ENCODE assay signal across 18 cellular contexts in the genomic region with DNA sequence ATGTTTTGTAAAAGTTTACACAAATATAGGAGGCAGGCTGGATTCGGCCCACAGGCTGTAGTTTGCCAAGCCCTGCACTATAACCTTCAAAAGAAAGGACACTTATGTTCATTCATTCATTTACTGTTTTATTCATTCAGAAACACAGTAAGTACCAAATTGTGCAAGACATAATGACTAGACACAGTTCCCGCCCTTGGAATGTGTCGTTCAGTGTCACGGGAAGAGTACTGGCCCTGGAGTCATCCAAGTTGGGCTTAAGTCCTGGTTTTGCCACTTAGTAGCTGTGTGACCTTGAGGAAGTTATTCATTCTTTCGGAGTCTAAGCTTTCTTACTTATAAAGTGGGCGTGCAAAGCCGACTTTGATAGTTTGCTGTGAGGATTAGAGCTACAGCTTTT. TPM values are rescaled to one million over a fixed set of nuclear protein-coding genes. Genes with fewer than 3 reads are reported as not detected.
DNase-seq lines count a peak whose midpoint lies in the region; ATAC-seq and TF ChIP-seq lines count a peak whose summit lies in the region.
"Had no signal": no experiment of that assay in that cellular context is flagged by ENCODE, and none has a peak within 500 bp of the region (broad histone marks: within the 10 kb centered on the region; RNA-seq: fewer than 3 reads in every experiment).

No MANE protein-coding gene starts in this region.

- H3K9me3 ChIP-seq in adipocyte (ENCODE audit: control insufficient read depth, low read length), result no peaks in the 10 kb centered on the region
- H3K9me3 ChIP-seq in lower lobe of right lung, result no peaks in the 10 kb centered on the region
- H3K9me3 ChIP-seq: BE2C, SK-N-SH had no signal

- H3K4me3 ChIP-seq in adipocyte (ENCODE audit: low read length) (peak overlapping the region; percentile 40), lower lobe of right lung (no peak overlapping the region)

- DNase-seq in GM04504 (ENCODE audit: low read depth) (peak; percentile 18), adipocyte (ENCODE audit: low read depth) (peak; percentile 44), lower lobe of right lung (no peak), GM10248 (ENCODE audit: extremely low spot score) (no peak), kidney tubule cell (ENCODE audit: low spot score) (no peak), epidermal melanocyte (ENCODE audit: insufficient read length, low spot score) (no peak)
- no peak for DNase-seq in stimulated activated effector memory CD8-positive, alpha-beta T cell treated with anti-CD3 and anti-CD28 coated beads, Interleukin-12 subunit alpha, Interleukin-12 subunit beta, amount 100 ng/mL, for 72 hours (ENCODE audit: low spot score in 2 of 2)
- DNase-seq: activated CD4-positive, alpha-beta T cell treated with anti-CD3 and anti-CD28 coated beads for 4 hours; activated naive CD8-positive, alpha-beta T cell treated with anti-CD3 and anti-CD28 coated beads, Interleukin-2, amount 10 ng/mL, durations not matched to agents 7 days and 5 days; BE2C; effector CD8-positive, alpha-beta T cell; GDM1; H9; left cardiac atrium; NCI-H82; SK-N-SH; stimulated activated CD4-positive, alpha-beta T cell treated with anti-CD3 and anti-CD28 coated beads, Interleukin-2, amount 100 ng/mL, for 48 hours had no signal

- TF ChIP-seq CTCF in lower lobe of right lung (IDR thresholded peaks at IDR 0.05), result no peak
- no peak for TF ChIP-seq CTCF in GM10248 (IDR thresholded peaks at IDR 0.05; ENCODE audit: control extremely low read depth, extremely low read depth, low read depth, missing control alignments)

- H3K9me3 Mint-ChIP-seq in stimulated activated effector memory CD8-positive, alpha-beta T cell treated with anti-CD3 and anti-CD28 coated beads, Interleukin-12 subunit alpha, Interleukin-12 subunit beta, amount 100 ng/mL, for 72 hours, result no peaks in the 10 kb centered on the region
- H3K9me3 Mint-ChIP-seq: activated naive CD8-positive, alpha-beta T cell treated with anti-CD3 and anti-CD28 coated beads, Interleukin-2, amount 10 ng/mL, durations not matched to agents 7 days and 5 days; H9 had no signal

- H3K4me1 ChIP-seq in adipocyte (ENCODE audit: control insufficient read depth, insufficient read depth, low read length) (peaks cover 34% of the 10 kb centered on the region), lower lobe of right lung (peaks cover 17% of the 10 kb centered on the region)

- ATAC-seq in lower lobe of right lung (peak; percentile 40 to 70), GM21360 (IDR thresholded peaks at IDR 0.05; ENCODE audit: unreplicated experiment) (no peak)
- ATAC-seq in stimulated activated effector memory CD8-positive, alpha-beta T cell treated with anti-CD3 and anti-CD28 coated beads, Interleukin-12 subunit alpha, Interleukin-12 subunit beta, amount 100 ng/mL, for 72 hours, result no peak

- H3K27me3 ChIP-seq in adipocyte (replicated peaks; ENCODE audit: control insufficient read depth, insufficient read depth, low read length) (no peaks in the 10 kb centered on the region), lower lobe of right lung (ENCODE audit: low read depth) (no peaks in the 10 kb centered on the region)
- H3K27me3 ChIP-seq: BE2C had no signal

- H3K36me3 Mint-ChIP-seq in stimulated activated effector memory CD8-positive, alpha-beta T cell treated with anti-CD3 and anti-CD28 coated beads, Interleukin-12 subunit alpha, Interleukin-12 subunit beta, amount 100 ng/mL, for 72 hours, result no peaks in the 10 kb centered on the region

- peak overlapping the region; percentile 44 for H3K4me3 Mint-ChIP-seq in stimulated activated effector memory CD8-positive, alpha-beta T cell treated with anti-CD3 and anti-CD28 coated beads, Interleukin-12 subunit alpha, Interleukin-12 subunit beta, amount 100 ng/mL, for 72 hours
- H3K4me3 Mint-ChIP-seq: activated naive CD8-positive, alpha-beta T cell treated with anti-CD3 and anti-CD28 coated beads, Interleukin-2, amount 10 ng/mL, durations not matched to agents 7 days and 5 days; H9 had no signal

- POLR2A ChIA-PET in GM10248 (lab: Yijun Ruan, JAX), result no interaction called here

- intact Hi-C loops in lower lobe of right lung (cut with DNase I), result no loop called here

- CTCF ChIA-PET in GM10248 (lab: Yijun Ruan, JAX), result interaction anchor here (1.3 to 1.4 kb wide), 2 partner anchors 39 to 44 kb away, joined by 3 to 5 read pairs; no protein-coding TSS in a partner anchor

- H3K27ac ChIP-seq in lower lobe of right lung, result no peak overlapping the region

- H3K9ac ChIP-seq in adipocyte (ENCODE audit: low read length), result no peak overlapping the region
- H3K9ac ChIP-seq: SK-N-SH had no signal

- H3K36me3 ChIP-seq in adipocyte (ENCODE audit: control insufficient read depth, insufficient read depth, low read length, severe bottlenecking), result no peaks in the 10 kb centered on the region
- H3K36me3 ChIP-seq in lower lobe of right lung, result no peaks in the 10 kb centered on the region
- H3K36me3 ChIP-seq: BE2C had no signal

- peaks cover 47% of the 10 kb centered on the region for H3K4me1 Mint-ChIP-seq in stimulated activated effector memory CD8-positive, alpha-beta T cell treated with anti-CD3 and anti-CD28 coated beads, Interleukin-12 subunit alpha, Interleukin-12 subunit beta, amount 100 ng/mL, for 72 hours

- H3K27ac Mint-ChIP-seq in stimulated activated effector memory CD8-positive, alpha-beta T cell treated with anti-CD3 and anti-CD28 coated beads, Interleukin-12 subunit alpha, Interleukin-12 subunit beta, amount 100 ng/mL, for 72 hours, result no peak overlapping the region
- H3K27ac Mint-ChIP-seq: activated naive CD8-positive, alpha-beta T cell treated with anti-CD3 and anti-CD28 coated beads, Interleukin-2, amount 10 ng/mL, durations not matched to agents 7 days and 5 days; H9 had no signal

RNA-seq across cellular contexts. Expression of gene COLQ, which starts 22.0 kb away (rescaled TPM):
- 2.0 TPM for total RNA-seq in lower lobe of right lung

Comparison
In these comparisons a context has a peak if more than half of its experiments do, and no peak if none do; other contexts are left out.
1. DNase-seq: peak in GM04504 (single experiment) and adipocyte (single experiment); none in lower lobe of right lung (single experiment), stimulated activated effector memory CD8-positive, alpha-beta T cell treated with anti-CD3 and anti-CD28 coated beads, Interleukin-12 subunit alpha, Interleukin-12 subunit beta, amount 100 ng/mL, for 72 hours (0 of 2), GM10248 (single experiment), kidney tubule cell (single experiment) and epidermal melanocyte (single experiment).
2. ATAC-seq: peak in lower lobe of right lung (2 of 2); none in stimulated activated effector memory CD8-positive, alpha-beta T cell treated with anti-CD3 and anti-CD28 coated beads, Interleukin-12 subunit alpha, Interleukin-12 subunit beta, amount 100 ng/mL, for 72 hours (single experiment) and GM21360 (single experiment).